19 cellular contexts compared by ENCODE assay signal in genomic region chr22:35612903-35613302, GRCh38. TPM values are rescaled to one million over a fixed set of nuclear protein-coding genes. Genes with fewer than 3 reads are reported as not detected.
DNase-seq lines count a peak whose midpoint lies in the region; ATAC-seq and TF ChIP-seq lines count a peak whose summit lies in the region.
"Had no signal": no experiment of that assay in that cellular context is flagged by ENCODE, and none has a peak within 500 bp of the region (broad histone marks: within the 10 kb centered on the region; RNA-seq: fewer than 3 reads in every experiment).

No MANE protein-coding gene starts in this region.

- peak overlapping the region; percentile 76 to 95 (median 77) for H3K9ac ChIP-seq in skeletal muscle tissue (ENCODE audit: low read depth in 1 of 3, low read length in 3 of 3)

- TF ChIP-seq POLR2A in right lobe of liver (IDR thresholded peaks at IDR 0.05): no peak

- H3K27me3 ChIP-seq in heart right ventricle (no peaks in the 10 kb centered on the region), right lobe of liver (no peaks in the 10 kb centered on the region), skeletal muscle tissue (ENCODE audit: control insufficient read depth in 3 of 3, insufficient read depth in 3 of 3, low read length in 3 of 3) (no peaks in the 10 kb centered on the region)
- H3K27me3 ChIP-seq: BE2C had no signal

- WGBS in heart right ventricle, 2 donors: 59 to 65% methylated on average over 12 of the region's 12 CpGs
- 68% methylated on average over 9 of the region's 12 CpGs for WGBS in right lobe of liver (ENCODE audit: insufficient coverage, low coverage, low lambda C conversion rate, missing lambda C conversion rate)

- H3K36me3 ChIP-seq in heart right ventricle: peaks cover 0 to 33% (median 0%) of the 10 kb centered on the region in 9 donors
- no peaks in the 10 kb centered on the region for H3K36me3 ChIP-seq in right lobe of liver
- H3K36me3 ChIP-seq in skeletal muscle tissue (ENCODE audit: control insufficient read depth in 3 of 3, insufficient read depth in 3 of 3, low read length in 3 of 3): peaks cover 31 to 73% (median 31%) of the 10 kb centered on the region in 3 donors
- H3K36me3 ChIP-seq: BE2C had no signal

- no peak for TF ChIP-seq CTCF in VCaP (conservative IDR thresholded peaks at IDR 0.05)
- TF ChIP-seq CTCF in heart right ventricle (IDR thresholded peaks at IDR 0.05): no peak
- TF ChIP-seq CTCF in right lobe of liver (IDR thresholded peaks at IDR 0.05): no peak

- H3K9me3 ChIP-seq in heart right ventricle (no peaks in the 10 kb centered on the region), right lobe of liver (no peaks in the 10 kb centered on the region), skeletal muscle tissue (ENCODE audit: control insufficient read depth in 3 of 3, low read length in 3 of 3) (no peaks in the 10 kb centered on the region)
- H3K9me3 ChIP-seq: BE2C had no signal

- DNase-seq in heart right ventricle (peak; percentile 47 to 74), right lobe of liver (peak in 1 of 3 donors; percentile 27), ACHN (no peak), HuH-7 (ENCODE audit: low spot score) (no peak)
- DNase-seq: BE2C; CD8-positive, alpha-beta T cell; H7; NCI-H1436; NCI-H2029 treated with DMSO at 0.1 percent for 48 hours; NCI-H2171 treated with DMSO at 0.1 percent for 48 hours; NCI-H774; PC-3 had no signal

- intact Hi-C loops in heart right ventricle (cut with DNase I) (no loop called here), right lobe of liver (cut with DNase I) (no loop called here)

- in situ Hi-C loops in ACHN (cut with HindIII; ENCODE audit: low pct_ligation_motif_present, low pct_unique_long_range_greater_than_20kb, low sequenced_read_pairs): no loop called here

- H3K4me1 ChIP-seq in heart right ventricle: peaks cover 3 to 45% (median 18%) of the 10 kb centered on the region in 9 donors
- no peaks in the 10 kb centered on the region for H3K4me1 ChIP-seq in right lobe of liver
- peaks cover 56 to 68% (median 56%) of the 10 kb centered on the region in 3 donors for H3K4me1 ChIP-seq in skeletal muscle tissue (ENCODE audit: control insufficient read depth in 3 of 3, insufficient read depth in 3 of 3, low read length in 3 of 3)
- H3K4me1 ChIP-seq: BE2C had no signal

- ATAC-seq in heart right ventricle (peak; percentile 26 to 81 (median 60)), right lobe of liver (peak in 3 of 4 donors; percentile 16 to 73 (median 50)), HG03460 (IDR thresholded peaks at IDR 0.05; ENCODE audit: unreplicated experiment) (no peak)
- ATAC-seq: CD8-positive, alpha-beta T cell; PC-3 had no signal

- peak overlapping the region; percentile 93 for H3K27ac ChIP-seq in VCaP
- H3K27ac ChIP-seq in heart right ventricle: peak overlapping the region; percentile 84 to 94 (median 91)
- no peak overlapping the region for H3K27ac ChIP-seq in right lobe of liver
- H3K27ac ChIP-seq in skeletal muscle tissue (ENCODE audit: low read depth, low read length): peak overlapping the region; percentile 95
- H3K27ac ChIP-seq: SK-N-MC had no signal

- H3K4me3 ChIP-seq in heart right ventricle: peak overlapping the region in 9 of 10 donors; percentile 11 to 64 (median 59)
- no peak overlapping the region for H3K4me3 ChIP-seq in right lobe of liver
- H3K4me3 ChIP-seq in skeletal muscle tissue (ENCODE audit: low read length in 3 of 3): peak overlapping the region; percentile 72 to 95 (median 77)
- H3K4me3 ChIP-seq: SK-N-MC had no signal

RNA-seq across cellular contexts. Expression of gene MB, which starts 4.2 kb away (rescaled TPM):
- total RNA-seq in heart right ventricle: over 10,000 TPM in 9 of 10 donors, 1,000 to 10,000 TPM in 1; 9,966 to 22,407 (median 14,751) TPM
- over 10,000 TPM in 1 of 2 donors, 1,000 to 10,000 TPM in 1; 8,931 to 10,284 TPM for polyA plus RNA-seq in heart right ventricle
- 10 to 100 TPM in 1 of 6 experiments, 1 to 10 TPM in 3, under 1 TPM in 2; 0.61 to 10.2 (median 1.3) TPM for total RNA-seq in right lobe of liver
- 84.5 TPM for total RNA-seq in skeletal muscle tissue
- total RNA-seq: CD8-positive, alpha-beta T cell; HT1080; LHCN-M2 had no signal
- polyA plus RNA-seq: AG04450 had no signal

RNA-seq across cellular contexts. Expression of gene APOL6, which starts 35.3 kb away (rescaled TPM):
- total RNA-seq in heart right ventricle: 10 to 100 TPM in 2 of 10 donors, 1 to 10 TPM in 8; 4.6 to 51.9 (median 8.7) TPM
- 1 to 10 TPM; 1.7 to 4.0 TPM for polyA plus RNA-seq in heart right ventricle
- 10 to 100 TPM; 33.5 to 42.7 (median 39.6) TPM for total RNA-seq in right lobe of liver
- total RNA-seq in skeletal muscle tissue: 5.2 TPM

Comparison
In these comparisons a context has a peak if more than half of its experiments do, and no peak if none do; other contexts are left out.
1. H3K27ac ChIP-seq: peak in VCaP (single experiment), heart right ventricle (10 of 10) and skeletal muscle tissue (single experiment); none in right lobe of liver (0 of 3).
2. DNase-seq: peak in heart right ventricle (2 of 2); none in ACHN (single experiment) and HuH-7 (single experiment).
3. H3K4me3 ChIP-seq: peak in heart right ventricle (9 of 10) and skeletal muscle tissue (3 of 3); none in right lobe of liver (0 of 3).
4. RNA of gene MB, which starts 4.2 kb away (total RNA-seq): 9,966 to 22,407 TPM in heart right ventricle; 84.5 TPM in skeletal muscle tissue (single experiment) and 0.61 to 10.2 TPM in right lobe of liver; every median in the first group is over 100 times any median in the second.